ENCODE assay signal across 11 cellular contexts in the genomic region with DNA sequence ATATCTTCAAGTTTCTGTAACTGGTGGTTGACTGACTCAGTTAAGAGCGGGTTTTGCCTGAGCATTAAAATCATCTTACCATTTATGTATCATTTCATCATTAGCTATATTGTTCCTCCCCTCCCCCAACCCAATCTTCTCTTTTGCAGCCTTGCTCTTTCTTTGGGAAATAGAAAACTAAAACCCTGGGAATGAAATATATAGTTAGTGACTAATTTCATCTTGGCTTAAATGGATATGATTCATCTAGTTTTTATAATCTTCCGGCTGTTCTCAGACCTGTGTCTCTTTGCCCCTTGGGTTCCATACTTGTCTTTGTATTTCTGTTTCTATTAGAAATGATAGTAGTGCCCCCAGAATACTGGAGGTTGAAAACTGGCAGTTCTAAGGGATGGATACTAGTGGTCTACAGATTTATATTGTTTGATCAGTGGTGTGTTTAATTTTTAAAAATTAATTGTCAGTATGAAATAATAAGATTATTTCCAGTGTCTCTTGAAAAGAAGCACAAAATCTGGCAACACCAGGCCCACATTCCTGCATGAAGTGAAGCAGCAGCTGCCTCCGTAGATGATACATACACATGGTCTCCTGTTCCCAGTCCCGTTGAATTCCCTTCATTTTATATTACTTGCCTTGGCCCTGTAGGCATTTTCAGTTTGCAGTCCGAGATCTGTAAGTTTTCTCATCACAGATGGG. TPM values are rescaled to one million over a fixed set of nuclear protein-coding genes. Genes with fewer than 3 reads are reported as not detected.
DNase-seq lines count a peak whose midpoint lies in the region; ATAC-seq and TF ChIP-seq lines count a peak whose summit lies in the region.
"Had no signal": no experiment of that assay in that cellular context is flagged by ENCODE, and none has a peak within 500 bp of the region (broad histone marks: within the 10 kb centered on the region; RNA-seq: fewer than 3 reads in every experiment).

No MANE protein-coding gene starts in this region.

- no peaks in the 10 kb centered on the region for H3K36me3 ChIP-seq in brain microvascular endothelial cell (replicated peaks)
- no peaks in the 10 kb centered on the region for H3K36me3 ChIP-seq in heart left ventricle

- no peak for TF ChIP-seq POLR2A in heart left ventricle (IDR thresholded peaks at IDR 0.05)

- H3K27me3 ChIP-seq in brain microvascular endothelial cell (replicated peaks) (no peaks in the 10 kb centered on the region), heart left ventricle (no peaks in the 10 kb centered on the region)

- H3K4me3 ChIP-seq in brain microvascular endothelial cell (ENCODE audit: low read depth, low read length) = no peak overlapping the region
- no peak overlapping the region for H3K4me3 ChIP-seq in heart left ventricle
- H3K4me3 ChIP-seq: psoas muscle had no signal

- POLR2A ChIA-PET in HEK293T (lab: Yijun Ruan, JAX) = no interaction called here

- H3K4me1 ChIP-seq in heart left ventricle = peaks cover 0 to 21% (median 0%) of the 10 kb centered on the region in 12 donors

- H3K36me3 Mint-ChIP-seq in stimulated activated naive B cell treated with anti-CD40 and anti-IgM and Interleukin-4, amounts not matched to agents 10 μg/mL and 1 μg/mL and 100 μg/mL, for 72 hours = peaks cover 27 to 34% of the 10 kb centered on the region in 2 donors

- ATAC-seq in stimulated activated naive B cell treated with anti-CD40 and anti-IgM and Interleukin-4, amounts not matched to agents 10 μg/mL and 1 μg/mL and 100 μg/mL, for 72 hours (replicated peaks) = no peak
- ATAC-seq in heart left ventricle = no peak
- ATAC-seq: psoas muscle had no signal

- CTCF ChIA-PET in HEK293T (lab: Yijun Ruan, JAX) = interaction anchor here (0.7 kb wide), 1 partner anchor 10 kb away, joined by 4 read pairs; no protein-coding TSS in a partner anchor

- WGBS in heart left ventricle, 4 donors = 74 to 78% (median 75%) methylated on average over 5 of the region's 5 CpGs

- peak; percentile 77 for DNase-seq in HT1080 (ENCODE audit: low read depth)
- peak; percentile 52 for DNase-seq in brain microvascular endothelial cell
- DNase-seq in hepatic stellate cell (ENCODE audit: low spot score) = peak; percentile 14
- no peak for DNase-seq in stimulated activated naive B cell treated with anti-CD40 and anti-IgM and Interleukin-4, amounts not matched to agents 10 μg/mL and 1 μg/mL and 100 μg/mL, for 72 hours
- DNase-seq in HEK293T (ENCODE audit: extremely low spot score) = no peak
- no peak for DNase-seq in heart left ventricle
- DNase-seq in occipital lobe (lab: John Stamatoyannopoulos, UW) = no peak
- DNase-seq: activated naive CD8-positive, alpha-beta T cell treated with anti-CD3 and anti-CD28 coated beads, Interleukin-2, amount 10 ng/mL, durations not matched to agents 7 days and 5 days; midbrain; NCI-H524 treated with DMSO at 0.1 percent for 48 hours; psoas muscle had no signal

- H3K9me3 Mint-ChIP-seq in stimulated activated naive B cell treated with anti-CD40 and anti-IgM and Interleukin-4, amounts not matched to agents 10 μg/mL and 1 μg/mL and 100 μg/mL, for 72 hours = no peaks in the 10 kb centered on the region

- H3K4me3 Mint-ChIP-seq in stimulated activated naive B cell treated with anti-CD40 and anti-IgM and Interleukin-4, amounts not matched to agents 10 μg/mL and 1 μg/mL and 100 μg/mL, for 72 hours = no peak overlapping the region
- H3K4me3 Mint-ChIP-seq: activated naive CD8-positive, alpha-beta T cell treated with anti-CD3 and anti-CD28 coated beads, Interleukin-2, amount 10 ng/mL, durations not matched to agents 7 days and 5 days had no signal

- no peak for TF ChIP-seq CTCF in brain microvascular endothelial cell (IDR thresholded peaks at IDR 0.05; ENCODE audit: low read depth, low read length, missing control alignments)
- no peak for TF ChIP-seq CTCF in heart left ventricle (IDR thresholded peaks at IDR 0.05)

- H3K27me3 Mint-ChIP-seq in stimulated activated naive B cell treated with anti-CD40 and anti-IgM and Interleukin-4, amounts not matched to agents 10 μg/mL and 1 μg/mL and 100 μg/mL, for 72 hours = no peaks in the 10 kb centered on the region
- H3K27me3 Mint-ChIP-seq: activated naive CD8-positive, alpha-beta T cell treated with anti-CD3 and anti-CD28 coated beads, Interleukin-2, amount 10 ng/mL, durations not matched to agents 7 days and 5 days had no signal

- peak overlapping the region; percentile 34 for H3K27ac Mint-ChIP-seq in stimulated activated naive B cell treated with anti-CD40 and anti-IgM and Interleukin-4, amounts not matched to agents 10 μg/mL and 1 μg/mL and 100 μg/mL, for 72 hours
- H3K27ac Mint-ChIP-seq: activated naive CD8-positive, alpha-beta T cell treated with anti-CD3 and anti-CD28 coated beads, Interleukin-2, amount 10 ng/mL, durations not matched to agents 7 days and 5 days had no signal

- intact Hi-C loops in heart left ventricle (cut with DNase I) = no loop called here

- in situ Hi-C loops in brain microvascular endothelial cell (cut with HindIII; ENCODE audit: low pct_ligation_motif_present, low sequenced_read_pairs) = no loop called here

- H3K9me3 ChIP-seq in heart left ventricle = peaks cover 0 to 7% (median 0%) of the 10 kb centered on the region in 12 donors
- H3K9me3 ChIP-seq: psoas muscle had no signal

- peaks cover 22 to 38% of the 10 kb centered on the region in 2 donors for H3K4me1 Mint-ChIP-seq in stimulated activated naive B cell treated with anti-CD40 and anti-IgM and Interleukin-4, amounts not matched to agents 10 μg/mL and 1 μg/mL and 100 μg/mL, for 72 hours
- H3K4me1 Mint-ChIP-seq: activated naive CD8-positive, alpha-beta T cell treated with anti-CD3 and anti-CD28 coated beads, Interleukin-2, amount 10 ng/mL, durations not matched to agents 7 days and 5 days had no signal

- H3K27ac ChIP-seq in brain microvascular endothelial cell (peak overlapping the region; percentile 68), heart left ventricle (peak overlapping the region in 1 of 12 donors; percentile 14)
- H3K27ac ChIP-seq: psoas muscle had no signal

TF ChIP-seq in HEK293T, 16 proteins besides CTCF, POLR2A, EP300 and RAD21:
- TF ChIP-seq CTBP1 (IDR thresholded peaks at IDR 0.05; ENCODE audit: borderline replicate concordance) (no peak), L3MBTL2 (conservative IDR thresholded peaks at IDR 0.05) (no peak), LEF1 (IDR thresholded peaks at IDR 0.05; ENCODE audit: borderline replicate concordance) (no peak), FOXK2 (IDR thresholded peaks at IDR 0.05) (no peak), NFRKB (IDR thresholded peaks at IDR 0.05) (no peak), ZNF384 (IDR thresholded peaks at IDR 0.05) (no peak), FOXA1 (IDR thresholded peaks at IDR 0.05) (no peak), SP1 (IDR thresholded peaks at IDR 0.05) (no peak), BHLHE40 (IDR thresholded peaks at IDR 0.05; ENCODE audit: borderline replicate concordance) (no peak), HDGF (IDR thresholded peaks at IDR 0.05; ENCODE audit: borderline replicate concordance) (no peak), TARDBP (IDR thresholded peaks at IDR 0.05) (no peak), ARNT (IDR thresholded peaks at IDR 0.05) (no peak), SUZ12 (IDR thresholded peaks at IDR 0.05) (no peak), ELF4 (IDR thresholded peaks at IDR 0.05) (no peak), FOXM1 (IDR thresholded peaks at IDR 0.05; ENCODE audit: borderline replicate concordance) (no peak)
- TF ChIP-seq, protein P1, sequence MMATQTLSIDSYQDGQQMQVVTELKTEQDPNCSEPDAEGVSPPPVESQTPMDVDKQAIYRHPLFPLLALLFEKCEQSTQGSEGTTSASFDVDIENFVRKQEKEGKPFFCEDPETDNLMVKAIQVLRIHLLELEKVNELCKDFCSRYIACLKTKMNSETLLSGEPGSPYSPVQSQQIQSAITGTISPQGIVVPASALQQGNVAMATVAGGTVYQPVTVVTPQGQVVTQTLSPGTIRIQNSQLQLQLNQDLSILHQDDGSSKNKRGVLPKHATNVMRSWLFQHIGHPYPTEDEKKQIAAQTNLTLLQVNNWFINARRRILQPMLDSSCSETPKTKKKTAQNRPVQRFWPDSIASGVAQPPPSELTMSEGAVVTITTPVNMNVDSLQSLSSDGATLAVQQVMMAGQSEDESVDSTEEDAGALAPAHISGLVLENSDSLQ (IDR thresholded peaks at IDR 0.05) = no peak
TF ChIP-seq in HEK293T: peak in this region for 0.

RNA-seq across cellular contexts. Expression of a gene that starts 44.5 kb away (rescaled TPM):
- total RNA-seq in HT1080 (2014; rRNA removed; shearing (Covaris generic)) = 7.7 and 8.6 TPM in 2 replicates
- polyA plus RNA-seq in HT1080 (2015; cell fraction: cytosol; rRNA removed) = 8.4 and 8.7 TPM in 2 replicates
- 13.8 and 14.1 TPM in 2 replicates for polyA plus RNA-seq in HT1080 (2015; cell fraction: nucleus; rRNA removed)
- total RNA-seq in heart left ventricle (10 to 100 TPM in 1 of 9 donors, 1 to 10 TPM in 8; 4.9 to 11.1 (median 6.3) TPM), occipital lobe (22.6 TPM)
- 1 to 10 TPM; 1.7 to 2.6 TPM for polyA plus RNA-seq in heart left ventricle

Comparison
In these comparisons a context has a peak if more than half of its experiments do, and no peak if none do; other contexts are left out.
1. DNase-seq: peak in HT1080 (single experiment), brain microvascular endothelial cell (single experiment) and hepatic stellate cell (single experiment); none in stimulated activated naive B cell treated with anti-CD40 and anti-IgM and Interleukin-4, amounts not matched to agents 10 μg/mL and 1 μg/mL and 100 μg/mL, for 72 hours (single experiment), HEK293T (single experiment), heart left ventricle (0 of 5) and occipital lobe (single experiment).